Comparison of ENCODE assay signal across 17 cellular contexts in genomic region chr4:183766140-183766539, GRCh38.
DNase-seq lines count a peak whose midpoint lies in the region; ATAC-seq, FAIRE-seq and TF ChIP-seq lines count a peak whose summit lies in the region.
"Had no signal": no experiment of that assay in that cellular context is flagged by ENCODE, and none has a peak within 500 bp of the region (broad histone marks: within the 10 kb centered on the region; RNA-seq: fewer than 3 reads in every experiment).

No MANE protein-coding gene starts in this region.

- no TSS peak for BruUV-seq in HepG2 (replicated peaks; lab: Mats Ljungman, UMichigan)

- H3K79me2 ChIP-seq in HepG2 (ENCODE audit: insufficient read depth, low read length), result no peaks in the 10 kb centered on the region

- H3K4me2 ChIP-seq in HepG2 (ENCODE audit: low read depth, low read length), result no peak overlapping the region

- no peaks in the 10 kb centered on the region for H3K9me3 Mint-ChIP-seq in endothelial cell (ENCODE audit: unreplicated experiment)

- DNase-seq in right lobe of liver (no peak), HepG2 (ENCODE audit: low spot score) (no peak), right cardiac atrium (no peak), NCI-H2107 (lab: John Stamatoyannopoulos, UW) (no peak), endothelial cell (ENCODE audit: low spot score) (no peak), NCI-H187 (lab: John Stamatoyannopoulos, UW) (no peak)
- DNase-seq: C1 segment of cervical spinal cord; EL; NCI-H1436 treated with DMSO at 0.1 percent for 48 hours; NCI-H345; NCI-H69; NK-92 treated with Interleukin-12 subunit alpha and Interleukin-12 subunit beta, amount 100 ng/mL, for 24 hours; OCI-M1; RPMI8226 had no signal

- no peak for FAIRE-seq in HepG2 (lab: Jason Lieb, UNC)

- peak; percentile 24 to 55 (median 34) for ATAC-seq in right lobe of liver
- no peak for ATAC-seq in HepG2
- peak in 1 of 2 donors; percentile 58 for ATAC-seq in right cardiac atrium
- no peak for ATAC-seq in GM21447 (IDR thresholded peaks at IDR 0.05; ENCODE audit: unreplicated experiment)

- in situ Hi-C loops in HepG2 (cut with HindIII; ENCODE audit: extremely low pct_ligation_motif_present, low pct_unique_long_range_greater_than_20kb), result no loop called here

- no peak for TF ChIP-seq CTCF in right lobe of liver (IDR thresholded peaks at IDR 0.05)
- no peak for TF ChIP-seq CTCF in HepG2 (CRISPR knock-in tag; IDR thresholded peaks at IDR 0.05)
- no peak for TF ChIP-seq CTCF in endothelial cell (IDR thresholded peaks at IDR 0.05; ENCODE audit: unreplicated experiment)

- H3K9ac ChIP-seq in HepG2 (ENCODE audit: insufficient read depth, low read depth, low read length) (no peak overlapping the region), skeletal muscle tissue (ENCODE audit: low read depth in 1 of 3, low read length in 3 of 3) (peak overlapping the region in 1 of 3 donors; percentile 45)

- H3K27me3 Mint-ChIP-seq in endothelial cell (ENCODE audit: unreplicated experiment), result peaks cover 7% of the 10 kb centered on the region

- WGBS in right lobe of liver (ENCODE audit: insufficient coverage, low coverage, low lambda C conversion rate, missing lambda C conversion rate), result 70% methylated on average over 11 of the region's 12 CpGs
- WGBS in HepG2 (ENCODE audit: low lambda C conversion rate), result 57% methylated on average over 11 of the region's 12 CpGs
- 67% methylated on average over 12 of the region's 12 CpGs for WGBS in right cardiac atrium

- H3K4me1 Mint-ChIP-seq in endothelial cell (ENCODE audit: unreplicated experiment), result peaks cover 12% of the 10 kb centered on the region

- H2AFZ ChIP-seq in HepG2 (ENCODE audit: low read length), result no peak overlapping the region

- no peak overlapping the region for H3K27ac Mint-ChIP-seq in endothelial cell (ENCODE audit: unreplicated experiment)

- H3K27me3 ChIP-seq in right lobe of liver, result no peaks in the 10 kb centered on the region
- H3K27me3 ChIP-seq in HepG2 (ENCODE audit: control insufficient read depth in 1 of 2, insufficient read depth in 2 of 2, low read length in 2 of 2), result peaks cover 4 to 25% of the 10 kb centered on the region in 2 experiments; a peak in 3 of 5 replicates
- H3K27me3 ChIP-seq in right cardiac atrium (ENCODE audit: control insufficient read depth, insufficient read depth), result no peaks in the 10 kb centered on the region
- peaks cover 0 to 3% (median 0%) of the 10 kb centered on the region in 3 donors for H3K27me3 ChIP-seq in skeletal muscle tissue (ENCODE audit: control insufficient read depth in 3 of 3, insufficient read depth in 3 of 3, low read length in 3 of 3)

- CTCF ChIA-PET in HepG2 (lab: Yijun Ruan, JAX; ENCODE audit: low intra/inter-chr PET ratio, low total read pairs), result no interaction called here

- intact Hi-C loops in right lobe of liver (cut with DNase I), result no loop called here
- intact Hi-C loops in HepG2 (cut with micrococcal nuclease; ENCODE audit: unreplicated experiment), result no loop called here
- intact Hi-C loops in right cardiac atrium (cut with DNase I), result no loop called here

- H3K4me3 ChIP-seq in right lobe of liver (no peak overlapping the region), HepG2 (replicated peaks in 1 of 3; ENCODE audit: insufficient read depth in 1 of 3, low read depth in 2 of 3, low read length in 3 of 3) (no peak overlapping the region), right cardiac atrium (ENCODE audit: low read length) (no peak overlapping the region), skeletal muscle tissue (ENCODE audit: low read length in 3 of 3) (no peak overlapping the region)
- H3K4me3 ChIP-seq: HAP-1 had no signal

- no peak for TF ChIP-seq POLR2A in right lobe of liver (IDR thresholded peaks at IDR 0.05)
- TF ChIP-seq POLR2A in HepG2 (IDR thresholded peaks at IDR 0.05; ENCODE audit: insufficient read depth in 1 of 2, low read depth in 2 of 2, low read length in 2 of 2), result no peak

- H3K4me1 ChIP-seq in right lobe of liver (no peaks in the 10 kb centered on the region), HepG2 (ENCODE audit: insufficient read depth, low read length) (peaks cover 12% of the 10 kb centered on the region; the same call in 1 of the 2 replicates), right cardiac atrium (ENCODE audit: control insufficient read depth, insufficient read depth, low read length) (peaks cover 3% of the 10 kb centered on the region), skeletal muscle tissue (ENCODE audit: control insufficient read depth in 3 of 3, insufficient read depth in 3 of 3, low read length in 3 of 3) (peaks cover 4 to 7% (median 6%) of the 10 kb centered on the region in 3 donors)
- H3K4me1 ChIP-seq: HAP-1 had no signal

- POLR2A ChIA-PET in HepG2 (lab: Yijun Ruan, JAX), result no interaction called here

- H3K27ac ChIP-seq in right lobe of liver (no peak overlapping the region), HepG2 (ENCODE audit: extremely low read length, insufficient read depth, low read length) (no peak overlapping the region), right cardiac atrium (ENCODE audit: low read length) (peak overlapping the region; percentile 68), skeletal muscle tissue (ENCODE audit: low read depth, low read length) (peak overlapping the region; percentile 56)

- no peak overlapping the region for H3K4me3 Mint-ChIP-seq in endothelial cell (ENCODE audit: unreplicated experiment)

- H3K36me3 ChIP-seq in right lobe of liver (no peaks in the 10 kb centered on the region), HepG2 (replicated peaks in 1 of 2; ENCODE audit: control insufficient read depth in 1 of 2, insufficient read depth in 2 of 2, low read length in 2 of 2) (no peaks in the 10 kb centered on the region), skeletal muscle tissue (ENCODE audit: control insufficient read depth in 3 of 3, insufficient read depth in 3 of 3, low read length in 3 of 3) (no peaks in the 10 kb centered on the region)
- H3K36me3 ChIP-seq: HAP-1 had no signal

- H3K9me3 ChIP-seq in right lobe of liver (no peaks in the 10 kb centered on the region), HepG2 (ENCODE audit: low read length) (no peaks in the 10 kb centered on the region), right cardiac atrium (ENCODE audit: control insufficient read depth, low read length) (no peaks in the 10 kb centered on the region), skeletal muscle tissue (ENCODE audit: control insufficient read depth in 3 of 3, low read length in 3 of 3) (no peaks in the 10 kb centered on the region)
- H3K9me3 ChIP-seq: HAP-1 had no signal

- TF ChIP-seq EP300 in HepG2 (IDR thresholded peaks at IDR 0.05; ENCODE audit: low read depth in 2 of 2, low read length in 2 of 2), result no peak
- TF ChIP-seq EP300 in HepG2 (CRISPR knock-in tag; IDR thresholded peaks at IDR 0.05; ENCODE audit: borderline replicate concordance), result no peak

- TF ChIP-seq RAD21 in HepG2 (CRISPR knock-in tag; IDR thresholded peaks at IDR 0.05), result no peak

- no peaks in the 10 kb centered on the region for H4K20me1 ChIP-seq in HepG2 (ENCODE audit: insufficient read depth, low read length)

- no peaks in the 10 kb centered on the region for H3K36me3 Mint-ChIP-seq in endothelial cell (ENCODE audit: low read depth, unreplicated experiment)

TF ChIP-seq in HepG2, 621 proteins besides CTCF, POLR2A, EP300 and RAD21 (continues in another document):
- TF ChIP-seq TCF12 (IDR thresholded peaks at IDR 0.05) (no peak), TCF12 (CRISPR knock-in tag; IDR thresholded peaks at IDR 0.05) (no peak), ZNF614 (CRISPR knock-in tag; IDR thresholded peaks at IDR 0.05; ENCODE audit: borderline replicate concordance) (no peak), ZNF646 (CRISPR knock-in tag; IDR thresholded peaks at IDR 0.05) (no peak), ZNF383 (CRISPR knock-in tag; IDR thresholded peaks at IDR 0.05; ENCODE audit: borderline replicate concordance) (no peak), RORA (CRISPR knock-in tag; IDR thresholded peaks at IDR 0.05) (no peak), ZNF841 (CRISPR knock-in tag; IDR thresholded peaks at IDR 0.05; ENCODE audit: borderline replicate concordance) (no peak), ONECUT2 (CRISPR knock-in tag; IDR thresholded peaks at IDR 0.05) (no peak)

Comparison
In these comparisons a context has a peak if more than half of its experiments do, and no peak if none do; other contexts are left out.
1. ATAC-seq: peak in right lobe of liver (4 of 4); none in HepG2 (single experiment) and GM21447 (single experiment).
2. H3K27ac ChIP-seq: peak in right cardiac atrium (single experiment) and skeletal muscle tissue (single experiment); none in right lobe of liver (0 of 3) and HepG2 (single experiment).